ENCODE assay signal across 1 cellular context in genomic region chr10:113708640-113709039, GRCh38.
TF ChIP-seq lines count a peak whose summit lies in the region.

No MANE protein-coding gene starts in this region.

TF ChIP-seq in endothelial cell of umbilical vein, 7 proteins besides CTCF, POLR2A, EP300 and RAD21:
- TF ChIP-seq JUN (IDR thresholded peaks at IDR 0.05; ENCODE audit: borderline replicate concordance, insufficient read depth, insufficient read length, low read depth) (no peak), MAX (IDR thresholded peaks at IDR 0.05; ENCODE audit: insufficient read depth, insufficient read length) (no peak), FOS (IDR thresholded peaks at IDR 0.05; ENCODE audit: borderline replicate concordance, insufficient read depth, low read length) (no peak), GATA2 (IDR thresholded peaks at IDR 0.05; ENCODE audit: insufficient read depth, insufficient read length, low read depth, low read length) (no peak), POLR2AphosphoS5 (IDR thresholded peaks at IDR 0.05; ENCODE audit: insufficient read depth, low read depth, low read length) (no peak), EZH2 (IDR thresholded peaks at IDR 0.05; ENCODE audit: borderline replicate concordance, low read depth, low read length, severe bottlenecking) (no peak), MYC (IDR thresholded peaks at IDR 0.05; ENCODE audit: low read depth, low read length) (no peak)
TF ChIP-seq in endothelial cell of umbilical vein: peak in this region for 0.
